Comparison of ENCODE assay signal across 21 cellular contexts in the genomic region with DNA sequence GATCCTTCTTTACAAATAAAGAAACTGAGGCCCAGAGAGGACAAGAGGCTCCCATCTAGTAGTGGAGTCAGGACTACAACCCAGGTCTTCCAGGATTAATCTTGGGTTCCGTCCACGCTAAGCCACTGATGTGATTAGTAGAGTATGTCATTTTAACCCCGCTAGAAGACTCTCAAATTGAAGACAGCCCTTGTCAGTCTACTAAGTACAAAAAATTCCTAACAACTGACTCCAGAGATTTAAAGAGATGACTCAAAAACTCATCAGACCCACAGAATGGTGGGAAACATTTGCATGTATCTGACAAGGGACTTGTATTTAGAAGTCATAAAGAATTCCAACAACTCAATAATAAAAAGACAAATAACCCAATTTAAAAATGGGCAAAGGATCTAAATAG.
"Had no signal": no experiment of that assay in that cellular context is flagged by ENCODE, and none has a peak within 500 bp of the region (broad histone marks: within the 10 kb centered on the region; RNA-seq: fewer than 3 reads in every experiment).

No MANE protein-coding gene starts in this region.

- DNase-seq: activated CD4-positive, alpha-beta T cell treated with anti-CD3 and anti-CD28 coated beads, Interleukin-2, amount 50 U/mL, for 1 hour; activated CD4-positive, CD25-positive, alpha-beta regulatory T cell treated with anti-CD3 and anti-CD28 coated beads, Interleukin-2, amount 50 U/mL, for 72 hours; activated CD8-positive, alpha-beta memory T cell treated with anti-CD3 and anti-CD28 coated beads, Interleukin-2, amount 50 U/mL, for 4 hours; activated effector memory CD4-positive, alpha-beta T cell treated with Interleukin-2 at 50 U/mL for 16 hours; activated naive CD4-positive, alpha-beta T cell treated with anti-CD3 and anti-CD28 coated beads, Interleukin-2, amount 10 ng/mL, durations not matched to agents 7 days and 5 days; activated naive CD8-positive, alpha-beta T cell treated with anti-CD3 and anti-CD28 coated beads, Interleukin-2, amount 50 U/mL, for 24 hours; activated T-cell treated with anti-CD3 and anti-CD28 coated beads, Interleukin-2, amount 50 U/mL, for 48 hours; anterior cingulate cortex; brain microvascular endothelial cell; central memory CD4-positive, alpha-beta T cell; dorsolateral prefrontal cortex; gastrocnemius medialis; head of caudate nucleus; left ventricle myocardium inferior; mammary epithelial cell; right lobe of liver; stimulated activated CD4-positive, alpha-beta T cell treated with anti-CD3 and anti-CD28 coated beads, Interleukin-4, amount 100 ng/mL, for 24 hours; testis; upper lobe of right lung had no signal

- H3K36me3 Mint-ChIP-seq: activated naive CD4-positive, alpha-beta T cell treated with anti-CD3 and anti-CD28 coated beads, Interleukin-2, amount 10 ng/mL, durations not matched to agents 7 days and 5 days; stimulated activated effector memory CD8-positive, alpha-beta T cell treated with anti-CD3 and anti-CD28 coated beads, Interleukin-12 subunit alpha, Interleukin-12 subunit beta, amount 100 ng/mL, for 72 hours had no signal

- H3K4me1 Mint-ChIP-seq: activated naive CD4-positive, alpha-beta T cell treated with anti-CD3 and anti-CD28 coated beads, Interleukin-2, amount 10 ng/mL, durations not matched to agents 7 days and 5 days; activated naive CD8-positive, alpha-beta T cell treated with anti-CD3 and anti-CD28 coated beads, Interleukin-2, amount 50 U/mL, for 24 hours; neural crest cell; stimulated activated effector memory CD8-positive, alpha-beta T cell treated with anti-CD3 and anti-CD28 coated beads, Interleukin-12 subunit alpha, Interleukin-12 subunit beta, amount 100 ng/mL, for 72 hours had no signal

- H3K27me3 Mint-ChIP-seq: activated naive CD4-positive, alpha-beta T cell treated with anti-CD3 and anti-CD28 coated beads, Interleukin-2, amount 10 ng/mL, durations not matched to agents 7 days and 5 days; activated naive CD8-positive, alpha-beta T cell treated with anti-CD3 and anti-CD28 coated beads, Interleukin-2, amount 50 U/mL, for 24 hours had no signal

- H3K4me3 ChIP-seq: dorsolateral prefrontal cortex, gastrocnemius medialis, left ventricle myocardium inferior, right lobe of liver, testis, upper lobe of right lung had no signal

- H3K4me3 Mint-ChIP-seq: activated naive CD4-positive, alpha-beta T cell treated with anti-CD3 and anti-CD28 coated beads, Interleukin-2, amount 10 ng/mL, durations not matched to agents 7 days and 5 days; activated naive CD8-positive, alpha-beta T cell treated with anti-CD3 and anti-CD28 coated beads, Interleukin-2, amount 50 U/mL, for 24 hours; neural crest cell; stimulated activated effector memory CD8-positive, alpha-beta T cell treated with anti-CD3 and anti-CD28 coated beads, Interleukin-12 subunit alpha, Interleukin-12 subunit beta, amount 100 ng/mL, for 72 hours had no signal

- H3K27ac Mint-ChIP-seq: activated naive CD4-positive, alpha-beta T cell treated with anti-CD3 and anti-CD28 coated beads, Interleukin-2, amount 10 ng/mL, durations not matched to agents 7 days and 5 days; activated naive CD8-positive, alpha-beta T cell treated with anti-CD3 and anti-CD28 coated beads, Interleukin-2, amount 50 U/mL, for 24 hours; stimulated activated effector memory CD8-positive, alpha-beta T cell treated with anti-CD3 and anti-CD28 coated beads, Interleukin-12 subunit alpha, Interleukin-12 subunit beta, amount 100 ng/mL, for 72 hours had no signal

- ATAC-seq: activated naive CD8-positive, alpha-beta T cell treated with anti-CD3 and anti-CD28 coated beads, Interleukin-2, amount 50 U/mL, for 24 hours; gastrocnemius medialis; right lobe of liver; stimulated activated effector memory CD8-positive, alpha-beta T cell treated with anti-CD3 and anti-CD28 coated beads, Interleukin-12 subunit alpha, Interleukin-12 subunit beta, amount 100 ng/mL, for 72 hours; upper lobe of right lung had no signal
